Comparison of ENCODE assay signal across 32 cellular contexts in the genomic region with DNA sequence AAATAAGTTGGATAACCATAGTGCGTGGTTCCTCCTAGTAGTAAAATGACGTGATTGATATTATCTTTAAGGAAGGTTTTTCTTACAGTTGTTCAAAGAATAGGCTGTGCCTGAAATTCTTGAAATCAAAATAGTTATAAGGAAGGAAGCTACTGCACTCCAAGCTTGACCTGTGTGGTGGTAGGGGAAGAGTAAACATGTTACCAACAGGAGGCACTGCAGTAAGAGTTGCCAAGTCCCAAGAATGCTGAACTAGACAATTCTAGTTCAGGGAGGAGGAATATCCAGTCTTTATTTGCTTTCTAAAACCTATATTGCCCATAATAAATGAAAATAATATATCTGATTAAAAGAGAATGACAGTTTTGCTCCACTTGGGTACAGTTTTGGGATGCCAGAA.
"Had no signal": no experiment of that assay in that cellular context is flagged by ENCODE, and none has a peak within 500 bp of the region (broad histone marks: within the 10 kb centered on the region; RNA-seq: fewer than 3 reads in every experiment).

No MANE protein-coding gene starts in this region.

- H3K4me3 ChIP-seq: adrenal gland, ascending aorta, breast epithelium, cardiac muscle cell, colonic mucosa, esophagus muscularis mucosa, gastrocnemius medialis, heart left ventricle had no signal

- H3K27ac ChIP-seq: adrenal gland, ascending aorta, breast epithelium, cardiac muscle cell, colonic mucosa, esophagus muscularis mucosa, foreskin keratinocyte, gastrocnemius medialis, heart left ventricle, WERI-Rb-1 had no signal

- H3K36me3 ChIP-seq: adrenal gland, ascending aorta, breast epithelium, cardiac muscle cell, colonic mucosa, esophagus muscularis mucosa, gastrocnemius medialis, heart left ventricle, WERI-Rb-1 had no signal

- H3K9me3 ChIP-seq: adrenal gland, ascending aorta, breast epithelium, colonic mucosa, esophagus muscularis mucosa, gastrocnemius medialis, heart left ventricle had no signal

- H3K27me3 ChIP-seq: adrenal gland, ascending aorta, breast epithelium, cardiac muscle cell, colonic mucosa, esophagus muscularis mucosa, foreskin keratinocyte, gastrocnemius medialis, heart left ventricle had no signal

- H3K4me1 ChIP-seq: adrenal gland, ascending aorta, breast epithelium, colonic mucosa, esophagus muscularis mucosa, foreskin keratinocyte, gastrocnemius medialis, heart left ventricle had no signal

- ATAC-seq: activated CD4-positive, alpha-beta T cell treated with anti-CD3 and anti-CD28 coated beads for 36 hours; activated CD8-positive, alpha-beta memory T cell treated with anti-CD3 and anti-CD28 coated beads, Interleukin-2, amount 10 ng/mL, durations not matched to agents 7 days and 5 days; activated CD8-positive, alpha-beta T cell treated with anti-CD3 and anti-CD28 coated beads, Interleukin-2, amount 10 ng/mL, durations not matched to agents 7 days and 5 days; activated naive CD8-positive, alpha-beta T cell treated with anti-CD3 and anti-CD28 coated beads, Interleukin-2, amount 50 U/mL, for 24 hours; foreskin keratinocyte; gastrocnemius medialis; heart left ventricle; T-helper 17 cell had no signal

- DNase-seq: activated CD4-positive, alpha-beta memory T cell treated with anti-CD3 and anti-CD28 coated beads for 36 hours; activated CD4-positive, alpha-beta T cell treated with anti-CD3 and anti-CD28 coated beads for 36 hours; activated CD4-positive, alpha-beta T cell treated with anti-CD3 and anti-CD28 coated beads, Interleukin-2, amount 10 ng/mL, durations not matched to agents 24 days and 14 days; activated CD4-positive, CD25-positive, alpha-beta regulatory T cell; activated CD4-positive, CD25-positive, alpha-beta regulatory T cell treated with anti-CD3 and anti-CD28 coated beads, Interleukin-2, amount 50 U/mL, for 72 hours; activated CD8-positive, alpha-beta memory T cell treated with anti-CD3 and anti-CD28 coated beads, Interleukin-2, amount 10 ng/mL, durations not matched to agents 7 days and 5 days; activated CD8-positive, alpha-beta memory T cell treated with anti-CD3 and anti-CD28 coated beads, Interleukin-2, amount 50 U/mL, for 4 hours; activated CD8-positive, alpha-beta T cell treated with anti-CD3 and anti-CD28 coated beads, Interleukin-2, amount 10 ng/mL, durations not matched to agents 7 days and 5 days; activated effector memory CD4-positive, alpha-beta T cell treated with anti-CD3 and anti-CD28 coated beads, Interleukin-2, amount 50 U/mL, for 16 hours; activated naive CD4-positive, alpha-beta T cell treated with anti-CD3 and anti-CD28 coated beads for 36 hours; activated naive CD8-positive, alpha-beta T cell treated with anti-CD3 and anti-CD28 coated beads for 36 hours; activated naive CD8-positive, alpha-beta T cell treated with anti-CD3 and anti-CD28 coated beads, Interleukin-2, amount 50 U/mL, for 24 hours; activated T-cell treated with anti-CD3 and anti-CD28 coated beads, Interleukin-2, amount 50 U/mL, for 1 hour; activated T-cell treated with anti-CD3 and anti-CD28 coated beads, Interleukin-2, amount 50 U/mL, for 48 hours; adrenal gland; amygdala; central memory CD4-positive, alpha-beta T cell; cerebellar nuclear complex; colonic mucosa; effector CD8-positive, alpha-beta T cell; erythroblast; foreskin keratinocyte; gastrocnemius medialis; glutamatergic neuron; heart left ventricle; T-helper 17 cell; T1000; WERI-Rb-1 had no signal
